20 cellular contexts compared by ENCODE assay signal in the genomic region with DNA sequence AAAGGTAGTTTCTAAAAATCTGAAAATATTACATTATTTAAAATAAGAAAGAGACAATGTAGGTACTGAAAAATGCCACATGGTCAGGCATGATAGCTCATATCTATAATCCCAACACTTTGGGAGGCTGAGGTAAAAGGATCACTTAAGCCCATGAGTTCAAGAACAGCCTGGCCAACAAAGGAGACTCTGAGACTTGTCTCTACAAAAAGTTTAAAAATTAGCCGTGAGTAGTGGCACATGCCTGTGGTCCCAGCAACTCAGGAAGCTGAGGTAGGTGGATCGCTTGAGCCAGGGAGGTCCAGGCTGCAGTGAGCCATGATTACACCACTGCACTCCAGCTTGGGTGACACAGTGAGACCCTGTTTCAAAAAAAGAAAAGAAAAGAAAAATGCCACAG. TPM values are rescaled to one million over a fixed set of nuclear protein-coding genes. Genes with fewer than 3 reads are reported as not detected.
DNase-seq lines count a peak whose midpoint lies in the region; ATAC-seq and TF ChIP-seq lines count a peak whose summit lies in the region.
"Had no signal": no experiment of that assay in that cellular context is flagged by ENCODE, and none has a peak within 500 bp of the region (broad histone marks: within the 10 kb centered on the region; RNA-seq: fewer than 3 reads in every experiment).

No MANE protein-coding gene starts in this region.

- no peak for TF ChIP-seq POLR2A in NB4 (IDR thresholded peaks at IDR 0.05; ENCODE audit: extremely low read depth, insufficient read length)
- TF ChIP-seq POLR2A in spleen (IDR thresholded peaks at IDR 0.05), result no peak
- no peak for TF ChIP-seq POLR2A in lower leg skin (IDR thresholded peaks at IDR 0.05)

- no peaks in the 10 kb centered on the region for H3K4me1 ChIP-seq in GM23338 (ENCODE audit: insufficient read depth)
- H3K4me1 ChIP-seq in spleen, result peaks cover 0 to 54% (median 9%) of the 10 kb centered on the region in 6 donors
- H3K4me1 ChIP-seq: SJCRH30 had no signal

- 30 to 72% (median 47%) methylated on average over 2 of the region's 2 CpGs for WGBS in spleen, 5 donors
- WGBS in lower leg skin, 2 donors, result 51 to 66% methylated on average over 2 of the region's 2 CpGs

- H3K36me3 Mint-ChIP-seq in GM23338 (ENCODE audit: low read depth) (no peaks in the 10 kb centered on the region; the same call in 2 of the 3 replicates), chondrocyte (ENCODE audit: low read depth) (no peaks in the 10 kb centered on the region), progenitor cell of endocrine pancreas (ENCODE audit: insufficient read depth) (peaks cover 1% of the 10 kb centered on the region)
- H3K36me3 Mint-ChIP-seq: IgD-negative memory B cell had no signal

- intact Hi-C loops in spleen (cut with DNase I; ENCODE audit: low total_unique reads), result no loop called here
- intact Hi-C loops in lower leg skin (cut with DNase I; ENCODE audit: low total_unique reads), result no loop called here

- peaks cover 94% of the 10 kb centered on the region for H3K79me2 ChIP-seq in GM23338 (replicated peaks; ENCODE audit: insufficient read depth)

- no peak for TF ChIP-seq CTCF in GM23338 (conservative IDR thresholded peaks at IDR 0.05; ENCODE audit: low read depth in 2 of 2)
- TF ChIP-seq CTCF in NB4 (IDR thresholded peaks at IDR 0.05; ENCODE audit: low read depth, low read length), result no peak
- no peak for TF ChIP-seq CTCF in chondrocyte (IDR thresholded peaks at IDR 0.05)
- no peak for TF ChIP-seq CTCF in progenitor cell of endocrine pancreas (IDR thresholded peaks at IDR 0.05; ENCODE audit: unreplicated experiment)
- TF ChIP-seq CTCF in spleen (IDR thresholded peaks at IDR 0.05 in 8 of 11, conservative IDR thresholded peaks at IDR 0.05 in 3 of 11), result no peak
- TF ChIP-seq CTCF in lower leg skin (IDR thresholded peaks at IDR 0.05), result no peak

- no peaks in the 10 kb centered on the region for H4K20me1 ChIP-seq in GM23338 (replicated peaks; ENCODE audit: insufficient read depth)

- no peaks in the 10 kb centered on the region for H3K9me3 Mint-ChIP-seq in GM23338
- no peaks in the 10 kb centered on the region for H3K9me3 Mint-ChIP-seq in chondrocyte (ENCODE audit: low read depth)
- no peaks in the 10 kb centered on the region for H3K9me3 Mint-ChIP-seq in progenitor cell of endocrine pancreas (ENCODE audit: low read depth)
- H3K9me3 Mint-ChIP-seq: activated CD4-positive, alpha-beta T cell treated with anti-CD3 and anti-CD28 coated beads, Interleukin-2, amount 10 ng/mL, durations not matched to agents 7 days and 5 days; activated T-cell treated with anti-CD3 and anti-CD28 coated beads, Interleukin-2, amount 50 U/mL, for 24 hours; IgD-negative memory B cell had no signal

- H3K4me1 Mint-ChIP-seq in GM23338 (peaks cover 10% of the 10 kb centered on the region; the same call in 2 of the 3 replicates), chondrocyte (ENCODE audit: low read depth) (peaks cover 29% of the 10 kb centered on the region), progenitor cell of endocrine pancreas (ENCODE audit: low read depth) (peaks cover 6% of the 10 kb centered on the region)

- H3K4me2 ChIP-seq in GM23338, result no peak overlapping the region
- H3K4me2 ChIP-seq: neural progenitor cell had no signal

- 0 out of 2 replicates have a peak overlapping the region, but pooled peaks have one; percentile 32 for H3K27ac Mint-ChIP-seq in GM23338
- peak overlapping the region; percentile 81 for H3K27ac Mint-ChIP-seq in chondrocyte (ENCODE audit: unreplicated experiment)
- H3K27ac Mint-ChIP-seq in progenitor cell of endocrine pancreas, result peak overlapping the region; percentile 58
- H3K27ac Mint-ChIP-seq: activated CD4-positive, alpha-beta T cell treated with anti-CD3 and anti-CD28 coated beads, Interleukin-2, amount 10 ng/mL, durations not matched to agents 7 days and 5 days; activated naive CD8-positive, alpha-beta T cell treated with anti-CD3 and anti-CD28 coated beads, Interleukin-2, amount 10 ng/mL, durations not matched to agents 7 days and 5 days; activated T-cell treated with anti-CD3 and anti-CD28 coated beads, Interleukin-2, amount 50 U/mL, for 24 hours; neural progenitor cell had no signal

- no peak overlapping the region for H3K4me3 Mint-ChIP-seq in GM23338
- H3K4me3 Mint-ChIP-seq in chondrocyte (ENCODE audit: unreplicated experiment), result no peak overlapping the region
- H3K4me3 Mint-ChIP-seq in progenitor cell of endocrine pancreas (ENCODE audit: low read depth), result no peak overlapping the region
- H3K4me3 Mint-ChIP-seq: activated CD4-positive, alpha-beta T cell treated with anti-CD3 and anti-CD28 coated beads, Interleukin-2, amount 10 ng/mL, durations not matched to agents 7 days and 5 days; activated naive CD8-positive, alpha-beta T cell treated with anti-CD3 and anti-CD28 coated beads, Interleukin-2, amount 10 ng/mL, durations not matched to agents 7 days and 5 days; activated T-cell treated with anti-CD3 and anti-CD28 coated beads, Interleukin-2, amount 50 U/mL, for 24 hours; neural progenitor cell had no signal

- no peaks in the 10 kb centered on the region for H3K9me2 ChIP-seq in GM23338 (ENCODE audit: insufficient read depth)

- H3K27me3 Mint-ChIP-seq in GM23338 (ENCODE audit: insufficient read depth, low read depth, poor library complexity), result no peaks in the 10 kb centered on the region
- H3K27me3 Mint-ChIP-seq in chondrocyte (ENCODE audit: low read depth), result no peaks in the 10 kb centered on the region
- no peaks in the 10 kb centered on the region for H3K27me3 Mint-ChIP-seq in progenitor cell of endocrine pancreas
- H3K27me3 Mint-ChIP-seq: activated CD4-positive, alpha-beta T cell treated with anti-CD3 and anti-CD28 coated beads, Interleukin-2, amount 10 ng/mL, durations not matched to agents 7 days and 5 days; activated naive CD8-positive, alpha-beta T cell treated with anti-CD3 and anti-CD28 coated beads, Interleukin-2, amount 10 ng/mL, durations not matched to agents 7 days and 5 days; activated T-cell treated with anti-CD3 and anti-CD28 coated beads, Interleukin-2, amount 50 U/mL, for 24 hours; IgD-negative memory B cell had no signal

- H3K27me3 ChIP-seq in GM23338 (ENCODE audit: insufficient read depth) (no peaks in the 10 kb centered on the region), spleen (replicated peaks in 1 of 7) (no peaks in the 10 kb centered on the region)
- H3K27me3 ChIP-seq: neural progenitor cell, SJCRH30 had no signal

- no peak for ATAC-seq in GM23338

- DNase-seq in GM23338 (ENCODE audit: low spot score) (no peak), NB4 (ENCODE audit: low read depth) (peak; percentile 31), chondrocyte (ENCODE audit: low spot score) (no peak), progenitor cell of endocrine pancreas (ENCODE audit: low spot score, unreplicated experiment) (no peak), NCI-H1694 treated with DMSO at 0.1 percent for 48 hours (lab: John Stamatoyannopoulos, UW) (no peak), spleen (no peak), lower leg skin (ENCODE audit: low spot score in 2 of 2) (no peak)
- DNase-seq: activated CD4-positive, alpha-beta T cell treated with anti-CD3 and anti-CD28 coated beads, Interleukin-2, amount 10 ng/mL, durations not matched to agents 7 days and 5 days; activated naive CD8-positive, alpha-beta T cell treated with anti-CD3 and anti-CD28 coated beads, Interleukin-2, amount 10 ng/mL, durations not matched to agents 7 days and 5 days; activated T-cell treated with anti-CD3 and anti-CD28 coated beads, Interleukin-2, amount 50 U/mL, for 24 hours; cerebellar nuclear complex; DMS79 treated with DMSO at 0.1 percent for 48 hours; HCEC 1CT; NCI-H1417; NCI-H446; stimulated activated CD4-positive, alpha-beta T cell treated with anti-CD3 and anti-CD28 coated beads, Interleukin-4, amount 100 ng/mL, for 4 hours had no signal

- H3F3A ChIP-seq in GM23338 (replicated peaks; ENCODE audit: low read depth), result no peaks in the 10 kb centered on the region

- no peaks in the 10 kb centered on the region for H3K9me3 ChIP-seq in spleen
- H3K9me3 ChIP-seq: SJCRH30 had no signal

- no peaks in the 10 kb centered on the region for H3K36me3 ChIP-seq in GM23338 (ENCODE audit: insufficient read depth)
- H3K36me3 ChIP-seq in spleen, result no peaks in the 10 kb centered on the region
- H3K36me3 ChIP-seq: neural progenitor cell, SJCRH30 had no signal

- no peak overlapping the region for H2AFZ ChIP-seq in GM23338
- H2AFZ ChIP-seq: neural progenitor cell had no signal

- H3K27ac ChIP-seq in GM23338 (ENCODE audit: low read depth), result no peak overlapping the region
- no peak overlapping the region for H3K27ac ChIP-seq in spleen
- H3K27ac ChIP-seq: C4-2B, neural progenitor cell, SJCRH30 had no signal

- H3K4me3 ChIP-seq in GM23338 (no peak overlapping the region), NB4 (ENCODE audit: low read depth, low read length) (no peak overlapping the region), spleen (no peak overlapping the region), lower leg skin (ENCODE audit: low read depth, poor library complexity, severe bottlenecking) (no peak overlapping the region)
- H3K4me3 ChIP-seq: neural progenitor cell, SJCRH30 had no signal

TF ChIP-seq in GM23338, 12 proteins besides CTCF, POLR2A, EP300 and RAD21 (continues in another document):
- no peak for TF ChIP-seq CREB1 (CRISPR knock-in tag; IDR thresholded peaks at IDR 0.05; ENCODE audit: low read depth)

RNA-seq across cellular contexts. Expression of a gene that starts 21.8 kb away (rescaled TPM):
- total RNA-seq in GM23338 (2014; rRNA removed; shearing (Covaris generic)), result 19.3 and 24.3 TPM in 2 replicates
- polyA plus RNA-seq in GM23338 (2016; fragmentation: Nextera tagmentation; extraction: Ambion mirVana), result 10.2 and 12.4 TPM in 2 replicates
- total RNA-seq in chondrocyte, result 15.8 to 20.9 TPM (median 15.9 TPM) in 3 replicates
- 34.8 and 38.3 TPM in 2 replicates for total RNA-seq in progenitor cell of endocrine pancreas
- 10 to 100 TPM; 33.4 to 61.2 (median 37.9) TPM for total RNA-seq in spleen
- polyA plus RNA-seq in spleen, result 1 to 10 TPM; 4.4 to 4.8 (median 4.5) TPM
- total RNA-seq in lower leg skin, result 10 to 100 TPM; 23.2 to 31.1 (median 27.9) TPM

RNA-seq across cellular contexts. Expression of a gene that starts 35.1 kb away (rescaled TPM):
- total RNA-seq in GM23338 (2014; rRNA removed; shearing (Covaris generic)), result 12.1 and 17.7 TPM in 2 replicates
- polyA plus RNA-seq in GM23338 (2016; fragmentation: Nextera tagmentation; extraction: Ambion mirVana), result 11.5 and 12.9 TPM in 2 replicates
- total RNA-seq in chondrocyte, result 15.8 to 19.0 TPM (median 18.1 TPM) in 3 replicates
- total RNA-seq in progenitor cell of endocrine pancreas, result 23.7 and 24.1 TPM in 2 replicates
- total RNA-seq in spleen, result 10 to 100 TPM in 1 of 7 donors, 1 to 10 TPM in 6; 8.2 to 12.4 (median 9.2) TPM
- 1 to 10 TPM; 4.3 to 6.6 (median 4.4) TPM for polyA plus RNA-seq in spleen
- total RNA-seq in lower leg skin, result 10 to 100 TPM in 3 of 4 donors, 1 to 10 TPM in 1; 8.5 to 15.0 (median 12.9) TPM
